8 cellular contexts compared by ENCODE assay signal in genomic region chr6:20542927-20543602, GRCh38. TPM values are rescaled to one million over a fixed set of nuclear protein-coding genes. Genes with fewer than 3 reads are reported as not detected.
A peak's percentile ranks its signal among the peaks of the same experiment; 100 is the strongest.
DNase-seq lines count a peak whose midpoint lies in the region; ATAC-seq and TF ChIP-seq lines count a peak whose summit lies in the region.

No MANE protein-coding gene starts in this region.

- peaks cover 5% of the 10 kb centered on the region for H3K4me1 ChIP-seq in A673 (ENCODE audit: insufficient read depth, low read length, poor library complexity, severe bottlenecking)
- no peaks in the 10 kb centered on the region for H3K4me1 ChIP-seq in BE2C

- ATAC-seq in GM19467 (IDR thresholded peaks at IDR 0.05; ENCODE audit: unreplicated experiment) (peak; percentile 95), HG03439 (IDR thresholded peaks at IDR 0.05; ENCODE audit: unreplicated experiment) (peak; percentile 100), sciatic nerve (no peak)

- H3K36me3 ChIP-seq in A673 (ENCODE audit: insufficient read depth, low read length, poor library complexity, severe bottlenecking) (peaks cover 20% of the 10 kb centered on the region), BE2C (peaks cover 17% of the 10 kb centered on the region; the same call in 1 of the 2 replicates)

- intact Hi-C loops in A673 (cut with micrococcal nuclease; ENCODE audit: unreplicated experiment), result no loop called here
- intact Hi-C loops in sciatic nerve (cut with DNase I), result no loop called here

- no TSS peak for BruUV-seq in A673 (replicated peaks; lab: Mats Ljungman, UMichigan)

- H3K9me3 ChIP-seq in A673 (ENCODE audit: low read depth, low read length, poor library complexity, severe bottlenecking) (no peaks in the 10 kb centered on the region), BE2C (no peaks in the 10 kb centered on the region)

- in situ Hi-C loops in SK-MEL-5 (cut with HindIII; ENCODE audit: low pct_unique_long_range_greater_than_20kb, low sequenced_read_pairs), result no loop called here

- H3K27ac ChIP-seq in A673 (ENCODE audit: low read depth, low read length, poor library complexity, severe bottlenecking), result no peak overlapping the region

- TF ChIP-seq CTCF in A673 (conservative IDR thresholded peaks at IDR 0.05; ENCODE audit: low read depth, low read length) (no peak), BE2C (IDR thresholded peaks at IDR 0.05; ENCODE audit: low read depth, low read length) (no peak)

- no peak overlapping the region for H3K4me3 ChIP-seq in A673 (ENCODE audit: low read depth, low read length, poor library complexity, severe bottlenecking)
- H3K4me3 ChIP-seq in BE2C (ENCODE audit: low read depth, low read length), result no peak overlapping the region

- CTCF ChIA-PET in A673 (lab: Charles Lee), result no interaction called here

- POLR2A ChIA-PET in A673 (lab: Charles Lee; ENCODE audit: low non-redundant PET), result no interaction called here

- peak; percentile 63 for DNase-seq in ELR (ENCODE audit: low read depth)
- peak; percentile 98 for DNase-seq in SK-MEL-5 (ENCODE audit: low read depth, low spot score)
- DNase-seq in lung microvascular endothelial cell (ENCODE audit: low read depth in 2 of 2), result peak; percentile 91 to 94
- DNase-seq in A673 (ENCODE audit: low spot score), result no peak
- DNase-seq in BE2C, result no peak
- DNase-seq in sciatic nerve (ENCODE audit: low spot score), result no peak

- H3K27me3 ChIP-seq in A673 (replicated peaks; ENCODE audit: insufficient read depth, low read depth, low read length, poor library complexity) (no peaks in the 10 kb centered on the region), BE2C (no peaks in the 10 kb centered on the region)

RNA-seq across cellular contexts. Expression of gene CDKAL1, which starts 8.8 kb away (rescaled TPM):
- total RNA-seq in SK-MEL-5 (2014; rRNA removed; shearing (Covaris generic)), result 32.2 and 32.7 TPM in 2 replicates
- 11.0 and 14.4 TPM in 2 replicates for polyA plus RNA-seq in SK-MEL-5 (2015; cell fraction: cytosol; rRNA removed)
- 24.8 and 26.4 TPM in 2 replicates for polyA plus RNA-seq in SK-MEL-5 (2015; cell fraction: nucleus; rRNA removed)
- total RNA-seq in lung microvascular endothelial cell, result 14.2 and 17.5 TPM in 2 replicates
- total RNA-seq in A673 (2021), result 33.4 and 35.5 TPM in 2 replicates
- 78.3 TPM for polyA plus RNA-seq in BE2C (2012; ENCODE audit: insufficient read depth, insufficient read length, low read depth)
- 20.5 TPM for total RNA-seq in sciatic nerve

Comparison
In these comparisons a context has a peak if more than half of its experiments do, and no peak if none do; other contexts are left out.
1. DNase-seq: peak in ELR (single experiment), SK-MEL-5 (single experiment) and lung microvascular endothelial cell (2 of 2); none in A673 (single experiment), BE2C (single experiment) and sciatic nerve (single experiment).